1 cellular context compared by ENCODE assay signal in the genomic region with DNA sequence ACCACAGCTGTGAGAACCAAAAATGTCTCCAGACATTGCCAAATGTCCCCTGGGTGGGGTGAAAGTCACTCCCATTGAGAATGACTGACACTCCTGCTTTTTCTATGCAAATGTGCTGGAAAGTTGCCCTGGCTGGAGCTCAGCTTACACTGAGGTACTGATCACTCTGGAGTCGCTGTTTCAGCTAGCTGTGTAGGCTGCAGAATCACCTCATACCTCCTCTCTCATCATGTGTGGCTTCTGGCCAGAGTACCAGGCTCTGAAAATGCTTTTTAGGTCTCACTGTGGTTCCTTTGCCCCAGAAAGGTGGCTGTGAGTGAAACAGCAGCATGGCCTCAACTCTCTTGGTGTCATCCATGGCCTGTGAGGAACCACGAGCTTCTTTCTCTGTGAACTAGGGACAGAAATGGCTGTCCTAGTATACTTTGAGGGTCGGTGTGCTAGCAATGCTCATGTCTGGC.
TF ChIP-seq lines count a peak whose summit lies in the region.

No MANE protein-coding gene starts in this region.

TF ChIP-seq in K562, 482 proteins besides CTCF, POLR2A, EP300 and RAD21:
- TF ChIP-seq, protein P1, sequence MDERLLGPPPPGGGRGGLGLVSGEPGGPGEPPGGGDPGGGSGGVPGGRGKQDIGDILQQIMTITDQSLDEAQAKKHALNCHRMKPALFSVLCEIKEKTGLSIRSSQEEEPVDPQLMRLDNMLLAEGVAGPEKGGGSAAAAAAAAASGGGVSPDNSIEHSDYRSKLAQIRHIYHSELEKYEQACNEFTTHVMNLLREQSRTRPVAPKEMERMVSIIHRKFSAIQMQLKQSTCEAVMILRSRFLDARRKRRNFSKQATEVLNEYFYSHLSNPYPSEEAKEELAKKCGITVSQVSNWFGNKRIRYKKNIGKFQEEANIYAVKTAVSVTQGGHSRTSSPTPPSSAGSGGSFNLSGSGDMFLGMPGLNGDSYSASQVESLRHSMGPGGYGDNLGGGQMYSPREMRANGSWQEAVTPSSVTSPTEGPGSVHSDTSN (CRISPR knock-in tag; IDR thresholded peaks at IDR 0.05; ENCODE audit: low read depth), result no peak
- TF ChIP-seq, protein P1 (tag; conservative IDR thresholded peaks at IDR 0.05; ENCODE audit: low read depth), result peak; percentile 60
- TF ChIP-seq NFATC3 (IDR thresholded peaks at IDR 0.05) (no peak), ZNF586 (CRISPR knock-in tag; conservative IDR thresholded peaks at IDR 0.05) (no peak), ZNF143 (CRISPR knock-in tag; IDR thresholded peaks at IDR 0.05) (no peak), ZC3H8 (IDR thresholded peaks at IDR 0.05) (no peak), BCOR (IDR thresholded peaks at IDR 0.05) (no peak), GATAD2A (IDR thresholded peaks at IDR 0.05) (no peak), CREBBP (IDR thresholded peaks at IDR 0.05; ENCODE audit: low read depth, low read length) (no peak), POU5F1 (IDR thresholded peaks at IDR 0.05; ENCODE audit: borderline replicate concordance, low read depth, low read length, partially characterized antibody) (no peak)
- TF ChIP-seq, protein P2, sequence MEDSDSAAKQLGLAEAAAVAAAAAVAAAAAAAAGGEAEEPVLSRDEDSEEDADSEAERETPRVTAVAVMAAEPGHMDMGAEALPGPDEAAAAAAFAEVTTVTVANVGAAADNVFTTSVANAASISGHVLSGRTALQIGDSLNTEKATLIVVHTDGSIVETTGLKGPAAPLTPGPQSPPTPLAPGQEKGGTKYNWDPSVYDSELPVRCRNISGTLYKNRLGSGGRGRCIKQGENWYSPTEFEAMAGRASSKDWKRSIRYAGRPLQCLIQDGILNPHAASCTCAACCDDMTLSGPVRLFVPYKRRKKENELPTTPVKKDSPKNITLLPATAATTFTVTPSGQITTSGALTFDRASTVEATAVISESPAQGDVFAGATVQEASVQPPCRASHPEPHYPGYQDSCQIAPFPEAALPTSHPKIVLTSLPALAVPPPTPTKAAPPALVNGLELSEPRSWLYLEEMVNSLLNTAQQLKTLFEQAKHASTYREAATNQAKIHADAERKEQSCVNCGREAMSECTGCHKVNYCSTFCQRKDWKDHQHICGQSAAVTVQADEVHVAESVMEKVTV (CRISPR knock-in tag; IDR thresholded peaks at IDR 0.05), result no peak
- TF ChIP-seq, protein P3, sequence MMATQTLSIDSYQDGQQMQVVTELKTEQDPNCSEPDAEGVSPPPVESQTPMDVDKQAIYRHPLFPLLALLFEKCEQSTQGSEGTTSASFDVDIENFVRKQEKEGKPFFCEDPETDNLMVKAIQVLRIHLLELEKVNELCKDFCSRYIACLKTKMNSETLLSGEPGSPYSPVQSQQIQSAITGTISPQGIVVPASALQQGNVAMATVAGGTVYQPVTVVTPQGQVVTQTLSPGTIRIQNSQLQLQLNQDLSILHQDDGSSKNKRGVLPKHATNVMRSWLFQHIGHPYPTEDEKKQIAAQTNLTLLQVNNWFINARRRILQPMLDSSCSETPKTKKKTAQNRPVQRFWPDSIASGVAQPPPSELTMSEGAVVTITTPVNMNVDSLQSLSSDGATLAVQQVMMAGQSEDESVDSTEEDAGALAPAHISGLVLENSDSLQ (IDR thresholded peaks at IDR 0.05), result peak; percentile 91
- TF ChIP-seq, protein P4, sequence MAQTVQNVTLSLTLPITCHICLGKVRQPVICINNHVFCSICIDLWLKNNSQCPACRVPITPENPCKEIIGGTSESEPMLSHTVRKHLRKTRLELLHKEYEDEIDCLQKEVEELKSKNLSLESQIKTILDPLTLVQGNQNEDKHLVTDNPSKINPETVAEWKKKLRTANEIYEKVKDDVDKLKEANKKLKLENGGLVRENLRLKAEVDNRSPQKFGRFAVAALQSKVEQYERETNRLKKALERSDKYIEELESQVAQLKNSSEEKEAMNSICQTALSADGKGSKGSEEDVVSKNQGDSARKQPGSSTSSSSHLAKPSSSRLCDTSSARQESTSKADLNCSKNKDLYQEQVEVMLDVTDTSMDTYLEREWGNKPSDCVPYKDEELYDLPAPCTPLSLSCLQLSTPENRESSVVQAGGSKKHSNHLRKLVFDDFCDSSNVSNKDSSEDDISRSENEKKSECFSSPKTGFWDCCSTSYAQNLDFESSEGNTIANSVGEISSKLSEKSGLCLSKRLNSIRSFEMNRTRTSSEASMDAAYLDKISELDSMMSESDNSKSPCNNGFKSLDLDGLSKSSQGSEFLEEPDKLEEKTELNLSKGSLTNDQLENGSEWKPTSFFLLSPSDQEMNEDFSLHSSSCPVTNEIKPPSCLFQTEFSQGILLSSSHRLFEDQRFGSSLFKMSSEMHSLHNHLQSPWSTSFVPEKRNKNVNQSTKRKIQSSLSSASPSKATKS (CRISPR knock-in tag; IDR thresholded peaks at IDR 0.05), result no peak
- TF ChIP-seq, protein P5, sequence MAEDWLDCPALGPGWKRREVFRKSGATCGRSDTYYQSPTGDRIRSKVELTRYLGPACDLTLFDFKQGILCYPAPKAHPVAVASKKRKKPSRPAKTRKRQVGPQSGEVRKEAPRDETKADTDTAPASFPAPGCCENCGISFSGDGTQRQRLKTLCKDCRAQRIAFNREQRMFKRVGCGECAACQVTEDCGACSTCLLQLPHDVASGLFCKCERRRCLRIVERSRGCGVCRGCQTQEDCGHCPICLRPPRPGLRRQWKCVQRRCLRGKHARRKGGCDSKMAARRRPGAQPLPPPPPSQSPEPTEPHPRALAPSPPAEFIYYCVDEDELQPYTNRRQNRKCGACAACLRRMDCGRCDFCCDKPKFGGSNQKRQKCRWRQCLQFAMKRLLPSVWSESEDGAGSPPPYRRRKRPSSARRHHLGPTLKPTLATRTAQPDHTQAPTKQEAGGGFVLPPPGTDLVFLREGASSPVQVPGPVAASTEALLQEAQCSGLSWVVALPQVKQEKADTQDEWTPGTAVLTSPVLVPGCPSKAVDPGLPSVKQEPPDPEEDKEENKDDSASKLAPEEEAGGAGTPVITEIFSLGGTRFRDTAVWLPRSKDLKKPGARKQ (CRISPR knock-in tag; IDR thresholded peaks at IDR 0.05), result no peak
